26 cellular contexts compared by ENCODE assay signal in the genomic region with DNA sequence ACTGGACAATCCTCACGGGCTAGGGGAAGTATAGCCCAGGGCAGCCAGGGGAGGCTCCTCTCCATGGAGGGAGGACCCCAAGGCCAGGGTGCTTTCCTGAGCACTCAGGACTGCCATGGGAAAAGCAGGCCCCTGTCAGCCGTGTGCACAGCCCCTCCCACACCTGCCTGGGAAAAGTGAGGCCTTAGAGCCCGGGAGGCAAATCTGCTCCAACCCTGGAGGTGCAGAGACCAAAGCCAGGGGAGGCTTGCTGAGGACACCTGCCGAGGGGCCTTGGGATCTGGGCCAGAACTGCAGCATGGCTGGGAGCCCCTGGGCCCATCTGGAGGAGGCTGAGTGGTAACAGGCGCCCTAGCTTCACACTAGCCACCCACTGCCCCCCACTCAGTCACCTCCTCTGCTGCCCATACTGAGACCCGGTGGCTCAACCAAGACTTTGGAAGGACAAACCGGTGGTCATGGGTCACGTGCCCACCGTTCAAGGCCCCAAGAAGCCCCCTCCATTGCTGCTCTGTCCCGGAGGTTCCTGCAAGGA.
"Had no signal": no experiment of that assay in that cellular context is flagged by ENCODE, and none has a peak within 500 bp of the region (broad histone marks: within the 10 kb centered on the region; RNA-seq: fewer than 3 reads in every experiment).

No MANE protein-coding gene starts in this region.

- ATAC-seq: activated CD4-positive, CD25-positive, alpha-beta regulatory T cell treated with anti-CD3 and anti-CD28 coated beads, Interleukin-2, amount 50 U/mL, for 24 hours; activated CD8-positive, alpha-beta T cell treated with anti-CD3 and anti-CD28 coated beads, Interleukin-2, amount 10 ng/mL, durations not matched to agents 7 days and 5 days had no signal

- DNase-seq: activated CD4-positive, alpha-beta T cell treated with anti-CD3 and anti-CD28 coated beads for 4 hours; activated CD8-positive, alpha-beta memory T cell treated with anti-CD3 and anti-CD28 coated beads, Interleukin-2, amount 50 U/mL, for 48 hours; activated CD8-positive, alpha-beta T cell treated with anti-CD3 and anti-CD28 coated beads, Interleukin-2, amount 10 ng/mL, durations not matched to agents 7 days and 5 days; activated naive CD4-positive, alpha-beta T cell treated with anti-CD3 and anti-CD28 coated beads, Interleukin-2, amount 50 U/mL, for 16 hours; activated T-cell treated with anti-CD3 and anti-CD28 coated beads, Interleukin-2, amount 50 U/mL, for 1 hour; adrenal gland; anterior cingulate cortex; MG63; MV-4-11; NCI-H1092 treated with DMSO at 0.1 percent for 48 hours; NCI-H1417 treated with DMSO at 0.1 percent for 48 hours; NCI-H1694; NCI-H2029; NCI-H2107; NCI-H2171 treated with DMSO at 0.1 percent for 48 hours; NCI-H226; NCI-H526; NCI-H774; OCI-M1; RPMI8226; SHP77 had no signal

- H3K4me3 Mint-ChIP-seq: activated CD8-positive, alpha-beta T cell treated with anti-CD3 and anti-CD28 coated beads, Interleukin-2, amount 10 ng/mL, durations not matched to agents 7 days and 5 days; activated naive CD8-positive, alpha-beta T cell treated with anti-CD3 and anti-CD28 coated beads, Interleukin-2, amount 10 ng/mL, durations not matched to agents 7 days and 5 days; T-helper 1 cell treated with Interleukin-12 subunit alpha and Interleukin-12 subunit beta and Interleukin-4 antibody, amounts not matched to agents 30 μg/mL and 1 μg/mL, for 36 hours had no signal

- H3K27ac Mint-ChIP-seq: activated CD8-positive, alpha-beta T cell treated with anti-CD3 and anti-CD28 coated beads, Interleukin-2, amount 10 ng/mL, durations not matched to agents 7 days and 5 days; activated naive CD8-positive, alpha-beta T cell treated with anti-CD3 and anti-CD28 coated beads, Interleukin-2, amount 10 ng/mL, durations not matched to agents 7 days and 5 days; T-helper 1 cell treated with Interleukin-12 subunit alpha and Interleukin-12 subunit beta and Interleukin-4 antibody, amounts not matched to agents 30 μg/mL and 1 μg/mL, for 36 hours had no signal

- H3K4me1 ChIP-seq: adrenal gland, SJSA1 had no signal

- H3K36me3 Mint-ChIP-seq: activated naive CD8-positive, alpha-beta T cell treated with anti-CD3 and anti-CD28 coated beads, Interleukin-2, amount 10 ng/mL, durations not matched to agents 7 days and 5 days had no signal

- H3K4me3 ChIP-seq: adrenal gland, MG63, SJSA1 had no signal

- FAIRE-seq: bronchial epithelial cell had no signal

- H3K27me3 Mint-ChIP-seq: activated naive CD8-positive, alpha-beta T cell treated with anti-CD3 and anti-CD28 coated beads, Interleukin-2, amount 10 ng/mL, durations not matched to agents 7 days and 5 days had no signal

- H3K9me3 Mint-ChIP-seq: activated naive CD8-positive, alpha-beta T cell treated with anti-CD3 and anti-CD28 coated beads, Interleukin-2, amount 10 ng/mL, durations not matched to agents 7 days and 5 days; T-helper 1 cell treated with Interleukin-12 subunit alpha and Interleukin-12 subunit beta and Interleukin-4 antibody, amounts not matched to agents 30 μg/mL and 1 μg/mL, for 36 hours had no signal

- H3K27ac ChIP-seq: adrenal gland, SJSA1 had no signal

- H3K36me3 ChIP-seq: adrenal gland, MG63, SJSA1 had no signal

- H3K9me3 ChIP-seq: adrenal gland, MG63, SJSA1 had no signal
